Comparison of ENCODE assay signal across 1 cellular context in genomic region chr18:76405280-76405679, GRCh38.
TF ChIP-seq lines count a peak whose summit lies in the region.

No MANE protein-coding gene starts in this region.

TF ChIP-seq in GM23338, 12 proteins besides CTCF, POLR2A, EP300 and RAD21 (continued from another document):
- no peak for TF ChIP-seq ZNF462 (CRISPR knock-in tag; IDR thresholded peaks at IDR 0.05)
- TF ChIP-seq ZNF114 (CRISPR knock-in tag; IDR thresholded peaks at IDR 0.05) = no peak
- no peak for TF ChIP-seq ZNF331 (CRISPR knock-in tag; IDR thresholded peaks at IDR 0.05; ENCODE audit: low read depth)
- no peak for TF ChIP-seq CREB1 (CRISPR knock-in tag; IDR thresholded peaks at IDR 0.05; ENCODE audit: low read depth)
- no peak for TF ChIP-seq EZH2phosphoT487 (IDR thresholded peaks at IDR 0.05; ENCODE audit: unreplicated experiment)
- TF ChIP-seq NANOG (IDR thresholded peaks at IDR 0.05; ENCODE audit: borderline replicate concordance) = no peak
- no peak for TF ChIP-seq EZH2 (IDR thresholded peaks at IDR 0.05; ENCODE audit: low read depth, unreplicated experiment)
- no peak for TF ChIP-seq STAT1 (IDR thresholded peaks at IDR 0.05; ENCODE audit: unreplicated experiment)
